20 cellular contexts compared by ENCODE assay signal in genomic region chr16:13994239-13995106, GRCh38.
DNase-seq lines count a peak whose midpoint lies in the region; TF ChIP-seq lines count a peak whose summit lies in the region.
"Had no signal": no experiment of that assay in that cellular context is flagged by ENCODE, and none has a peak within 500 bp of the region (broad histone marks: within the 10 kb centered on the region; RNA-seq: fewer than 3 reads in every experiment).

No MANE protein-coding gene starts in this region.

- H3K9me3 ChIP-seq in right atrium auricular region, result no peaks in the 10 kb centered on the region
- no peaks in the 10 kb centered on the region for H3K9me3 ChIP-seq in tibial artery
- H3K9me3 ChIP-seq: A549, upper lobe of right lung had no signal

- intact Hi-C loops in activated CD4-positive, alpha-beta memory T cell treated with anti-CD3 and anti-CD28 coated beads for 36 hours (cut with micrococcal nuclease), result no loop called here
- intact Hi-C loops in tibial artery (cut with DNase I; ENCODE audit: low total_unique reads), result no loop called here

- H3K27ac Mint-ChIP-seq in type B pancreatic cell, result no peak overlapping the region
- no peak overlapping the region for H3K27ac Mint-ChIP-seq in activated CD4-positive, alpha-beta memory T cell treated with anti-CD3 and anti-CD28 coated beads for 36 hours
- H3K27ac Mint-ChIP-seq: activated CD8-positive, alpha-beta T cell treated with anti-CD3 and anti-CD28 coated beads for 36 hours; stimulated activated naive B cell treated with anti-CD40 and anti-IgM and Interleukin-4, amounts not matched to agents 10 μg/mL and 1 μg/mL and 100 μg/mL, for 72 hours; T-cell had no signal

- H3K27ac ChIP-seq in right atrium auricular region (peak overlapping the region; percentile 82 to 87), tibial artery (no peak overlapping the region)
- H3K27ac ChIP-seq: A549, KMS-11, parathyroid adenoma, upper lobe of right lung had no signal

- H3K4me3 Mint-ChIP-seq in type B pancreatic cell, result no peak overlapping the region
- H3K4me3 Mint-ChIP-seq in activated CD4-positive, alpha-beta memory T cell treated with anti-CD3 and anti-CD28 coated beads for 36 hours, result no peak overlapping the region
- H3K4me3 Mint-ChIP-seq: activated CD8-positive, alpha-beta T cell treated with anti-CD3 and anti-CD28 coated beads for 36 hours; CD14-positive monocyte; stimulated activated naive B cell treated with anti-CD40 and anti-IgM and Interleukin-4, amounts not matched to agents 10 μg/mL and 1 μg/mL and 100 μg/mL, for 72 hours; T-cell had no signal

- H3K4me3 ChIP-seq in right atrium auricular region, result peak overlapping the region in 1 of 2 donors; percentile 18
- H3K4me3 ChIP-seq in tibial artery, result no peak overlapping the region
- H3K4me3 ChIP-seq: A549, upper lobe of right lung had no signal

- no peaks in the 10 kb centered on the region for H3K36me3 Mint-ChIP-seq in type B pancreatic cell
- no peaks in the 10 kb centered on the region for H3K36me3 Mint-ChIP-seq in activated CD4-positive, alpha-beta memory T cell treated with anti-CD3 and anti-CD28 coated beads for 36 hours
- H3K36me3 Mint-ChIP-seq: CD14-positive monocyte, T-cell had no signal

- DNase-seq in NCI-H510A treated with DMSO at 0.1 percent for 48 hours (lab: John Stamatoyannopoulos, UW) (peak; percentile 71), NCI-H510A (lab: John Stamatoyannopoulos, UW) (no peak), SHP77 treated with DMSO at 0.1 percent for 48 hours (lab: John Stamatoyannopoulos, UW) (peak; percentile 32), right atrium auricular region (ENCODE audit: low spot score) (peak; percentile 56), type B pancreatic cell (ENCODE audit: extremely low spot score, unreplicated experiment) (peak; percentile 6), tibial artery (no peak)
- no peak for DNase-seq in activated CD4-positive, alpha-beta T cell treated with anti-CD3 and anti-CD28 coated beads, Interleukin-2, amount 50 U/mL, for 1 hour
- DNase-seq in activated CD4-positive, alpha-beta memory T cell treated with anti-CD3 and anti-CD28 coated beads for 36 hours, result no peak
- DNase-seq: activated CD8-positive, alpha-beta T cell treated with anti-CD3 and anti-CD28 coated beads for 36 hours; effector memory CD4-positive, alpha-beta T cell; hypothalamus; NCI-H1105 treated with DMSO at 0.1 percent for 48 hours; stimulated activated CD4-positive, alpha-beta T cell treated with anti-CD3 and anti-CD28 coated beads, Interleukin-12 subunit alpha, Interleukin-12 subunit beta, amount 100 ng/mL, for 4 hours; stimulated activated naive B cell treated with anti-CD40 and anti-IgM and Interleukin-4, amounts not matched to agents 10 μg/mL and 1 μg/mL and 100 μg/mL, for 72 hours; T-cell; upper lobe of right lung had no signal

- H3K9me3 Mint-ChIP-seq in type B pancreatic cell, result no peaks in the 10 kb centered on the region
- H3K9me3 Mint-ChIP-seq in activated CD4-positive, alpha-beta memory T cell treated with anti-CD3 and anti-CD28 coated beads for 36 hours, result no peaks in the 10 kb centered on the region
- H3K9me3 Mint-ChIP-seq: activated CD8-positive, alpha-beta T cell treated with anti-CD3 and anti-CD28 coated beads for 36 hours; CD14-positive monocyte; T-cell had no signal

- H3K27me3 ChIP-seq in right atrium auricular region (no peaks in the 10 kb centered on the region), tibial artery (no peaks in the 10 kb centered on the region)
- H3K27me3 ChIP-seq: upper lobe of right lung had no signal

- peaks cover 0 to 42% of the 10 kb centered on the region in 2 donors for H3K4me1 ChIP-seq in right atrium auricular region
- H3K4me1 ChIP-seq in tibial artery, result peaks cover 0 to 13% (median 4%) of the 10 kb centered on the region in 4 donors
- H3K4me1 ChIP-seq: parathyroid adenoma had no signal

- POLR2A ChIA-PET in activated CD4-positive, alpha-beta memory T cell treated with anti-CD3 and anti-CD28 coated beads for 36 hours (lab: Charles Lee), result no interaction called here

- H3K36me3 ChIP-seq in right atrium auricular region (no peaks in the 10 kb centered on the region), tibial artery (no peaks in the 10 kb centered on the region)
- H3K36me3 ChIP-seq: upper lobe of right lung had no signal

- CTCF ChIA-PET in activated CD4-positive, alpha-beta memory T cell treated with anti-CD3 and anti-CD28 coated beads for 36 hours (lab: Charles Lee), result no interaction called here

- H3K27me3 Mint-ChIP-seq in type B pancreatic cell, result no peaks in the 10 kb centered on the region
- H3K27me3 Mint-ChIP-seq in activated CD4-positive, alpha-beta memory T cell treated with anti-CD3 and anti-CD28 coated beads for 36 hours, result peaks cover 5% of the 10 kb centered on the region
- H3K27me3 Mint-ChIP-seq: stimulated activated naive B cell treated with anti-CD40 and anti-IgM and Interleukin-4, amounts not matched to agents 10 μg/mL and 1 μg/mL and 100 μg/mL, for 72 hours had no signal

- TF ChIP-seq CTCF in right atrium auricular region (IDR thresholded peaks at IDR 0.05) (no peak), type B pancreatic cell (conservative IDR thresholded peaks at IDR 0.05) (no peak), tibial artery (IDR thresholded peaks at IDR 0.05) (no peak)

- H3K4me1 Mint-ChIP-seq in type B pancreatic cell (ENCODE audit: unreplicated experiment), result peaks cover 8% of the 10 kb centered on the region
- peaks cover 4% of the 10 kb centered on the region for H3K4me1 Mint-ChIP-seq in activated CD4-positive, alpha-beta memory T cell treated with anti-CD3 and anti-CD28 coated beads for 36 hours (ENCODE audit: low read depth)

Comparison
In these comparisons a context has a peak if more than half of its experiments do, and no peak if none do; other contexts are left out.
1. DNase-seq: peak in NCI-H510A treated with DMSO at 0.1 percent for 48 hours (single experiment), SHP77 treated with DMSO at 0.1 percent for 48 hours (single experiment), right atrium auricular region (single experiment) and type B pancreatic cell (single experiment); none in NCI-H510A (single experiment), activated CD4-positive, alpha-beta T cell treated with anti-CD3 and anti-CD28 coated beads, Interleukin-2, amount 50 U/mL, for 1 hour (single experiment), activated CD4-positive, alpha-beta memory T cell treated with anti-CD3 and anti-CD28 coated beads for 36 hours (single experiment) and tibial artery (0 of 2).
2. H3K27ac ChIP-seq: peak in right atrium auricular region (2 of 2); none in tibial artery (0 of 2).